13 cellular contexts compared by ENCODE assay signal in the genomic region with DNA sequence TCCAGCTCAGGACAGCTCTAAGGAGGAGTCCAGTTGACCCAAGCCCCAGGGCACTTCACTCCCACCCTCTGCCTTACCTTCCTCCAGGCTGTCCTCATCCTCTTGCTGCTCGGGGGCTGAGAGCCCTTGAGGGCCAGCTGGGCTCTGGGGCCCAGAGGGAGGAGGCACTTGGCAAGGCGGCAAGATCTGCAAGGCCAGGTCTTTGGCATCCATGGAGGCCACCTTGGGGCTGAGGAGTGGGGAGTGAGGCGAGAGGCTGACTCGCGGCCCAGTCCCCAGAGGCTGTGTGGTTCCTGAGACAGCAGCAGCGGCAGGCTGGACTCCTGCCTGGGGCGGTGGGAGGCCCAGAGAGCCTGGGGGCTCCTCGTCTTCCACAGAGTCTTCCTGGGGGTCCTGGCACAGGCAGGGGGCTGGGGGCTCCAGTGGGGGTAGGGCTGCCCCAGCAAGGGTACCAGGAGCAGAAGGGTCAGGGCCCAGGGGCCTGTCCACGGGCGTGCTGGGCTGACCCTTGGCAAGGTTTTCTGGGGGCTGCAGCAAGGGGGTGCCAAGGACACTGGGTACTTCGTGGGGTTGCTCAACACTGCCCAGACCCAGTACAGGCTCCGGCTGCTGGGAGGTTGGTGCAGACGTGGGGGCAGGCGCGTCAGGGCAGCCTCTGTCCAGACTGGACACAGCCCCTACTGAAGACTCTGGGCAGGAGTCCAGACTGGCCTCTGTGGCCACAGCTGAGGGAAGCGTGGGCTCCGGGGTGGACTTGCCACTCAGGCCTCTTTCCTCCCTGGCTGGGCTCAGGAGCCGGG. TPM values are rescaled to one million over a fixed set of nuclear protein-coding genes. Genes with fewer than 3 reads are reported as not detected.
DNase-seq lines count a peak whose midpoint lies in the region; ATAC-seq and TF ChIP-seq lines count a peak whose summit lies in the region.
"Had no signal": no experiment of that assay in that cellular context is flagged by ENCODE, and none has a peak within 500 bp of the region (broad histone marks: within the 10 kb centered on the region; RNA-seq: fewer than 3 reads in every experiment).

No MANE protein-coding gene starts in this region.

- no peak overlapping the region for H3K9ac ChIP-seq in colonic mucosa (ENCODE audit: low read depth in 2 of 2, low read length in 2 of 2)

- TF ChIP-seq CTCF in right atrium auricular region (IDR thresholded peaks at IDR 0.05) (no peak), lung (IDR thresholded peaks at IDR 0.05; ENCODE audit: control extremely low read depth, extremely low read depth) (no peak), upper lobe of right lung (IDR thresholded peaks at IDR 0.05) (no peak), colonic mucosa (IDR thresholded peaks at IDR 0.05) (no peak)

- ATAC-seq in Right ventricle myocardium inferior (peak; percentile 15), lung (ENCODE audit: insufficient read depth, low FRiP score) (peak; percentile 16), upper lobe of right lung (no peak), HG03439 (IDR thresholded peaks at IDR 0.05; ENCODE audit: unreplicated experiment) (no peak)

- CTCF ChIA-PET in HEK293T (lab: Yijun Ruan, JAX): no interaction called here

- no peaks in the 10 kb centered on the region for H3K9me3 ChIP-seq in right atrium auricular region
- no peaks in the 10 kb centered on the region for H3K9me3 ChIP-seq in lung (ENCODE audit: control insufficient read depth in 2 of 2, insufficient read depth in 1 of 2, low read length in 1 of 2)
- H3K9me3 ChIP-seq in upper lobe of right lung: no peaks in the 10 kb centered on the region
- H3K9me3 ChIP-seq in colonic mucosa: no peaks in the 10 kb centered on the region
- H3K9me3 ChIP-seq: ascending aorta, lower lobe of right lung had no signal

- H3K27ac ChIP-seq in right atrium auricular region (no peak overlapping the region), lung (ENCODE audit: low read depth in 1 of 2, low read length in 1 of 2) (no peak overlapping the region), upper lobe of right lung (no peak overlapping the region), colonic mucosa (no peak overlapping the region)
- H3K27ac ChIP-seq: ascending aorta, lower lobe of right lung had no signal

- no peak overlapping the region for H3K4me3 ChIP-seq in right atrium auricular region
- no peak overlapping the region for H3K4me3 ChIP-seq in lung
- no peak overlapping the region for H3K4me3 ChIP-seq in upper lobe of right lung
- H3K4me3 ChIP-seq in colonic mucosa: no peak overlapping the region
- H3K4me3 ChIP-seq: ascending aorta, lower lobe of right lung had no signal

- H3K36me3 ChIP-seq in right atrium auricular region (peaks cover 8% of the 10 kb centered on the region), lung (ENCODE audit: control insufficient read depth in 2 of 2, insufficient read depth in 2 of 2, low read length in 2 of 2) (peaks cover 0 to 2% of the 10 kb centered on the region in 2 donors), upper lobe of right lung (peaks cover under 1% of the 10 kb centered on the region), colonic mucosa (no peaks in the 10 kb centered on the region)

- intact Hi-C loops in Right ventricle myocardium inferior (cut with DNase I) (no loop called here), upper lobe of right lung (cut with DNase I) (no loop called here), colonic mucosa (cut with DNase I) (no loop called here)

- peaks cover 0 to 9% of the 10 kb centered on the region in 2 donors for H3K4me1 ChIP-seq in right atrium auricular region
- no peaks in the 10 kb centered on the region for H3K4me1 ChIP-seq in lung (ENCODE audit: control insufficient read depth in 2 of 2, insufficient read depth in 2 of 2, low read length in 2 of 2)
- H3K4me1 ChIP-seq in upper lobe of right lung: no peaks in the 10 kb centered on the region
- H3K4me1 ChIP-seq in colonic mucosa: no peaks in the 10 kb centered on the region
- H3K4me1 ChIP-seq: ascending aorta, lower lobe of right lung had no signal

- no peak for DNase-seq in Right ventricle myocardium inferior (ENCODE audit: missing footprints)
- no peak for DNase-seq in right atrium auricular region (ENCODE audit: low spot score)
- peak; percentile 23 for DNase-seq in dermis blood vessel endothelial cell
- no peak for DNase-seq in lung (ENCODE audit: low spot score)
- DNase-seq in upper lobe of right lung: peak; percentile 58
- no peak for DNase-seq in colonic mucosa
- DNase-seq in HEK293T (ENCODE audit: extremely low spot score): no peak
- DNase-seq: activated CD8-positive, alpha-beta memory T cell treated with anti-CD3 and anti-CD28 coated beads, Interleukin-2, amount 50 U/mL, for 4 hours; lower lobe of right lung; NCI-H187 treated with DMSO at 0.1 percent for 48 hours; NCI-H748 treated with DMSO at 0.1 percent for 48 hours had no signal

- POLR2A ChIA-PET in HEK293T (lab: Yijun Ruan, JAX): no interaction called here

- WGBS in lung, 2 donors: 79 to 84% methylated on average over 16 to 18 of the region's 18 CpGs

- no peaks in the 10 kb centered on the region for H3K27me3 ChIP-seq in right atrium auricular region
- H3K27me3 ChIP-seq in lung (ENCODE audit: control insufficient read depth, insufficient read depth): no peaks in the 10 kb centered on the region
- no peaks in the 10 kb centered on the region for H3K27me3 ChIP-seq in upper lobe of right lung
- no peaks in the 10 kb centered on the region for H3K27me3 ChIP-seq in colonic mucosa
- H3K27me3 ChIP-seq: ascending aorta had no signal

TF ChIP-seq in HEK293T, 16 proteins besides CTCF, POLR2A, EP300 and RAD21:
- no peak for TF ChIP-seq SP1 (IDR thresholded peaks at IDR 0.05)
- TF ChIP-seq SUZ12 (IDR thresholded peaks at IDR 0.05): no peak
- TF ChIP-seq ELF4 (IDR thresholded peaks at IDR 0.05): no peak
- no peak for TF ChIP-seq TARDBP (IDR thresholded peaks at IDR 0.05)
- no peak for TF ChIP-seq BHLHE40 (IDR thresholded peaks at IDR 0.05; ENCODE audit: borderline replicate concordance)
- no peak for TF ChIP-seq FOXM1 (IDR thresholded peaks at IDR 0.05; ENCODE audit: borderline replicate concordance)
- TF ChIP-seq L3MBTL2 (conservative IDR thresholded peaks at IDR 0.05): no peak
- no peak for TF ChIP-seq HDGF (IDR thresholded peaks at IDR 0.05; ENCODE audit: borderline replicate concordance)
- TF ChIP-seq, protein P1, sequence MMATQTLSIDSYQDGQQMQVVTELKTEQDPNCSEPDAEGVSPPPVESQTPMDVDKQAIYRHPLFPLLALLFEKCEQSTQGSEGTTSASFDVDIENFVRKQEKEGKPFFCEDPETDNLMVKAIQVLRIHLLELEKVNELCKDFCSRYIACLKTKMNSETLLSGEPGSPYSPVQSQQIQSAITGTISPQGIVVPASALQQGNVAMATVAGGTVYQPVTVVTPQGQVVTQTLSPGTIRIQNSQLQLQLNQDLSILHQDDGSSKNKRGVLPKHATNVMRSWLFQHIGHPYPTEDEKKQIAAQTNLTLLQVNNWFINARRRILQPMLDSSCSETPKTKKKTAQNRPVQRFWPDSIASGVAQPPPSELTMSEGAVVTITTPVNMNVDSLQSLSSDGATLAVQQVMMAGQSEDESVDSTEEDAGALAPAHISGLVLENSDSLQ (IDR thresholded peaks at IDR 0.05): no peak
- no peak for TF ChIP-seq NFRKB (IDR thresholded peaks at IDR 0.05)
- TF ChIP-seq ARNT (IDR thresholded peaks at IDR 0.05): no peak
- TF ChIP-seq FOXK2 (IDR thresholded peaks at IDR 0.05): no peak
- no peak for TF ChIP-seq FOXA1 (IDR thresholded peaks at IDR 0.05)
- TF ChIP-seq LEF1 (IDR thresholded peaks at IDR 0.05; ENCODE audit: borderline replicate concordance): no peak
- no peak for TF ChIP-seq CTBP1 (IDR thresholded peaks at IDR 0.05; ENCODE audit: borderline replicate concordance)
- no peak for TF ChIP-seq ZNF384 (IDR thresholded peaks at IDR 0.05)

RNA-seq across cellular contexts. Expression of a gene that starts 6.5 kb away (rescaled TPM):
- 6.0 TPM for total RNA-seq in Right ventricle myocardium inferior
- 1 to 10 TPM; 5.9 to 9.0 TPM for total RNA-seq in right atrium auricular region
- total RNA-seq in dermis blood vessel endothelial cell: 0.68 and 1.9 TPM in 2 replicates
- 1 to 10 TPM; 2.3 to 3.7 TPM for total RNA-seq in lung
- polyA plus RNA-seq in lung: 1 to 10 TPM in 1 of 2 donors, under 1 TPM in 1; 0.85 to 1.2 TPM
- total RNA-seq in upper lobe of right lung: 2.3 TPM
- 1 to 10 TPM; 1.0 to 3.3 TPM for total RNA-seq in colonic mucosa

RNA-seq across cellular contexts. Expression of a gene that starts 29.3 kb away (rescaled TPM):
- 82.4 TPM for total RNA-seq in Right ventricle myocardium inferior
- total RNA-seq in right atrium auricular region: 10 to 100 TPM; 46.1 to 48.2 TPM
- 55.1 and 78.6 TPM in 2 replicates for total RNA-seq in dermis blood vessel endothelial cell
- total RNA-seq in lung: 10 to 100 TPM; 32.2 to 65.6 TPM
- polyA plus RNA-seq in lung: 10 to 100 TPM; 36.2 to 57.6 TPM
- 59.4 TPM for total RNA-seq in upper lobe of right lung
- total RNA-seq in colonic mucosa: 100 to 1,000 TPM in 1 of 2 donors, 10 to 100 TPM in 1; 91.0 to 147 TPM

Comparison
In these comparisons a context has a peak if more than half of its experiments do, and no peak if none do; other contexts are left out.
1. ATAC-seq: peak in Right ventricle myocardium inferior (single experiment) and lung (single experiment); none in upper lobe of right lung (single experiment) and HG03439 (single experiment).
2. DNase-seq: peak in dermis blood vessel endothelial cell (single experiment) and upper lobe of right lung (single experiment); none in Right ventricle myocardium inferior (single experiment), right atrium auricular region (single experiment), lung (single experiment), colonic mucosa (single experiment) and HEK293T (single experiment).